ENCODE assay signal across 14 cellular contexts in the genomic region with DNA sequence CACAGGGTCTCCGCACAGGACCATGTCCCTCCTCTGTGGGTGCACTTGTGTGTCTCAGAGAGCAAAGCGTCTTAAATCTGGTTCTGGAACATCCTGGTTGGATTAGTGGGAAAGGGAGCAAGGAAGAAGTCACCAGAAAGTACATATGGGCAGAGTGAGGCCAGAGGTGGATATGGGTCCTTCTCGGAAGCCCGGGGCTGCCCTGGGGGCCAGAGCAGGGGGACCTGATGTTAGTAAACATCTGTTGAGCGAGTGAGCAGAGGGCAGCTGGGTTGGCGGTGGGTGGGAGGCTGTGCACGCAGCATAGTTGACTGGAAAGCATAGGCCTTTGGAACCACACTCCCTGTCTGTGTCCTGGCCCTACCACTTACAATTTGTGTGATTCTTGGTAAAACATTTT. TPM values are rescaled to one million over a fixed set of nuclear protein-coding genes. Genes with fewer than 3 reads are reported as not detected.
DNase-seq lines count a peak whose midpoint lies in the region; ATAC-seq and TF ChIP-seq lines count a peak whose summit lies in the region.
"Had no signal": no experiment of that assay in that cellular context is flagged by ENCODE, and none has a peak within 500 bp of the region (broad histone marks: within the 10 kb centered on the region; RNA-seq: fewer than 3 reads in every experiment).

No MANE protein-coding gene starts in this region.

- peaks cover 13% of the 10 kb centered on the region for H3K4me1 ChIP-seq in BE2C
- H3K4me1 ChIP-seq: upper lobe of left lung had no signal

- TF ChIP-seq CTCF in RWPE1 (conservative IDR thresholded peaks at IDR 0.05; ENCODE audit: low read depth) (no peak), brain (conservative IDR thresholded peaks at IDR 0.05) (no peak), BE2C (IDR thresholded peaks at IDR 0.05; ENCODE audit: low read depth, low read length) (no peak)

- CTCF ChIA-PET in RWPE1 (lab: Yijun Ruan, JAX) = interaction anchor here (1.5 kb wide), 1 partner anchor 9 kb away, joined by 7 read pairs; no protein-coding TSS in a partner anchor

- no peak overlapping the region for H3K4me3 ChIP-seq in BE2C (ENCODE audit: low read depth, low read length)
- H3K4me3 ChIP-seq: hepatocyte, upper lobe of left lung had no signal

- peaks cover 76% of the 10 kb centered on the region for H3K36me3 Mint-ChIP-seq in activated T-cell treated with anti-CD3 and anti-CD28 coated beads, Interleukin-2, amount 50 U/mL, for 24 hours (ENCODE audit: low read depth)
- H3K36me3 Mint-ChIP-seq in brain = peaks cover 37% of the 10 kb centered on the region

- H3K27me3 ChIP-seq in BE2C = no peaks in the 10 kb centered on the region
- H3K27me3 ChIP-seq: hepatocyte, upper lobe of left lung had no signal

- peak; percentile 21 for ATAC-seq in stimulated activated naive CD8-positive, alpha-beta T cell treated with anti-CD3 and anti-CD28 coated beads, Interleukin-15, amount 100 ng/mL, for 72 hours
- ATAC-seq in GM21529 (IDR thresholded peaks at IDR 0.05; ENCODE audit: unreplicated experiment) (no peak), HG02763 (IDR thresholded peaks at IDR 0.05; ENCODE audit: unreplicated experiment) (no peak)

- H3K4me1 Mint-ChIP-seq in activated T-cell treated with anti-CD3 and anti-CD28 coated beads, Interleukin-2, amount 50 U/mL, for 24 hours (ENCODE audit: low read depth) = peaks cover 18% of the 10 kb centered on the region
- peaks cover 5% of the 10 kb centered on the region for H3K4me1 Mint-ChIP-seq in brain
- H3K4me1 Mint-ChIP-seq in stimulated activated naive CD8-positive, alpha-beta T cell treated with anti-CD3 and anti-CD28 coated beads, Interleukin-15, amount 100 ng/mL, for 72 hours = peaks cover 37% of the 10 kb centered on the region
- H3K4me1 Mint-ChIP-seq: mesothelial cell of epicardium had no signal

- peak overlapping the region; percentile 80 for H3K27ac Mint-ChIP-seq in activated T-cell treated with anti-CD3 and anti-CD28 coated beads, Interleukin-2, amount 50 U/mL, for 24 hours
- peak overlapping the region; percentile 24 to 92 (median 63) for H3K27ac Mint-ChIP-seq in brain
- peak overlapping the region in 1 of 2 donors; percentile 72 for H3K27ac Mint-ChIP-seq in stimulated activated naive CD8-positive, alpha-beta T cell treated with anti-CD3 and anti-CD28 coated beads, Interleukin-15, amount 100 ng/mL, for 72 hours
- H3K27ac Mint-ChIP-seq: mesothelial cell of epicardium had no signal

- no peaks in the 10 kb centered on the region for H3K9me3 ChIP-seq in BE2C
- H3K9me3 ChIP-seq: upper lobe of left lung had no signal

- no peak for DNase-seq in activated T-cell treated with anti-CD3 and anti-CD28 coated beads, Interleukin-2, amount 50 U/mL, for 24 hours
- no peak for DNase-seq in activated T-cell treated with anti-CD3 and anti-CD28 coated beads, Interleukin-2, amount 50 U/mL, for 1 hour
- DNase-seq in RWPE1 (ENCODE audit: low spot score) (no peak), BE2C (no peak)
- DNase-seq in stimulated activated naive CD8-positive, alpha-beta T cell treated with anti-CD3 and anti-CD28 coated beads, Interleukin-15, amount 100 ng/mL, for 72 hours = no peak
- DNase-seq: COR-L47, EL, NCI-H1417 treated with DMSO at 0.1 percent for 48 hours, upper lobe of left lung had no signal

- POLR2A ChIA-PET in RWPE1 (lab: Yijun Ruan, JAX; ENCODE audit: low non-redundant PET) = interaction anchor here (0.7 kb wide), 1 partner anchor 26 kb away, joined by 4 read pairs; no protein-coding TSS in a partner anchor

- H3K27me3 Mint-ChIP-seq in activated T-cell treated with anti-CD3 and anti-CD28 coated beads, Interleukin-2, amount 50 U/mL, for 24 hours = no peaks in the 10 kb centered on the region
- H3K27me3 Mint-ChIP-seq in brain = no peaks in the 10 kb centered on the region
- H3K27me3 Mint-ChIP-seq in stimulated activated naive CD8-positive, alpha-beta T cell treated with anti-CD3 and anti-CD28 coated beads, Interleukin-15, amount 100 ng/mL, for 72 hours = no peaks in the 10 kb centered on the region

- no peak overlapping the region for H3K4me3 Mint-ChIP-seq in activated T-cell treated with anti-CD3 and anti-CD28 coated beads, Interleukin-2, amount 50 U/mL, for 24 hours
- H3K4me3 Mint-ChIP-seq in brain = no peak overlapping the region
- no peak overlapping the region for H3K4me3 Mint-ChIP-seq in stimulated activated naive CD8-positive, alpha-beta T cell treated with anti-CD3 and anti-CD28 coated beads, Interleukin-15, amount 100 ng/mL, for 72 hours
- H3K4me3 Mint-ChIP-seq: mesothelial cell of epicardium had no signal

- H3K36me3 ChIP-seq in BE2C = peaks cover 61% of the 10 kb centered on the region

- H3K9me3 Mint-ChIP-seq in activated T-cell treated with anti-CD3 and anti-CD28 coated beads, Interleukin-2, amount 50 U/mL, for 24 hours = no peaks in the 10 kb centered on the region
- H3K9me3 Mint-ChIP-seq in brain = no peaks in the 10 kb centered on the region
- H3K9me3 Mint-ChIP-seq in stimulated activated naive CD8-positive, alpha-beta T cell treated with anti-CD3 and anti-CD28 coated beads, Interleukin-15, amount 100 ng/mL, for 72 hours = no peaks in the 10 kb centered on the region
- H3K9me3 Mint-ChIP-seq: mesothelial cell of epicardium had no signal

- H3K27ac ChIP-seq in RWPE1 = peak overlapping the region; percentile 71
- H3K27ac ChIP-seq: hepatocyte, upper lobe of left lung had no signal

RNA-seq across cellular contexts. Expression of a gene that starts 22.7 kb away (rescaled TPM):
- 1.8 TPM for polyA plus RNA-seq in brain (ENCODE audit: insufficient read depth, low read depth, low replicate concordance)
- 23.0 TPM for polyA plus RNA-seq in BE2C (2012; ENCODE audit: insufficient read depth, insufficient read length, low read depth)

RNA-seq across cellular contexts. Expression of a gene that starts 33.6 kb away (rescaled TPM):
- 502 TPM for polyA plus RNA-seq in brain (ENCODE audit: insufficient read depth, low read depth, low replicate concordance)
- 228 TPM for polyA plus RNA-seq in BE2C (2012; ENCODE audit: insufficient read depth, insufficient read length, low read depth)

RNA-seq across cellular contexts. Expression of a gene that starts 36.9 kb away (rescaled TPM):
- 34.9 TPM for polyA plus RNA-seq in brain (ENCODE audit: insufficient read depth, low read depth, low replicate concordance)
- 27.3 TPM for polyA plus RNA-seq in BE2C (2012; ENCODE audit: insufficient read depth, insufficient read length, low read depth)

RNA-seq across cellular contexts. Expression of a gene that starts 56.6 kb away (rescaled TPM):
- 26.8 TPM for polyA plus RNA-seq in brain (ENCODE audit: insufficient read depth, low read depth, low replicate concordance)
- 20.7 TPM for polyA plus RNA-seq in BE2C (2012; ENCODE audit: insufficient read depth, insufficient read length, low read depth)

RNA-seq across cellular contexts. Expression of a gene that starts 56.8 kb away (rescaled TPM):
- polyA plus RNA-seq in brain (ENCODE audit: insufficient read depth, low read depth, low replicate concordance) = 46.1 TPM
- polyA plus RNA-seq in BE2C (2012; ENCODE audit: insufficient read depth, insufficient read length, low read depth) = 35.9 TPM
